28 cellular contexts compared by ENCODE assay signal in genomic region chr4:18069806-18070205, GRCh38.
"Had no signal": no experiment of that assay in that cellular context is flagged by ENCODE, and none has a peak within 500 bp of the region (broad histone marks: within the 10 kb centered on the region; RNA-seq: fewer than 3 reads in every experiment).

No MANE protein-coding gene starts in this region.

- H3K4me3 Mint-ChIP-seq: dendritic cell treated with granulocyte-macrophage colony-stimulating factor and Interleukin-4, amounts not matched to agents 40 ng/mL and 50 ng/mL, for 4 days; effector memory CD8-positive, alpha-beta T cell; endodermal cell had no signal

- ATAC-seq: effector memory CD8-positive, alpha-beta T cell; esophagus mucosa; foreskin keratinocyte; gastrocnemius medialis; gastroesophageal sphincter had no signal

- H3K4me2 ChIP-seq: hepatocyte had no signal

- H3K27ac ChIP-seq: colonic mucosa, coronary artery, dorsolateral prefrontal cortex, epithelial cell of prostate, esophagus muscularis mucosa, esophagus squamous epithelium, foreskin keratinocyte, heart left ventricle, hepatocyte had no signal

- H3K36me3 ChIP-seq: colonic mucosa, esophagus muscularis mucosa, esophagus squamous epithelium, gastrocnemius medialis, gastroesophageal sphincter, heart left ventricle, heart right ventricle had no signal

- H3K27me3 ChIP-seq: colonic mucosa, esophagus muscularis mucosa, foreskin keratinocyte, gastrocnemius medialis, gastroesophageal sphincter, heart left ventricle, hepatocyte had no signal

- DNase-seq: colonic mucosa; cortex of kidney; dorsolateral prefrontal cortex; effector CD4-positive, alpha-beta T cell; effector CD8-positive, alpha-beta T cell; effector memory CD4-positive, alpha-beta T cell; effector memory CD8-positive, alpha-beta T cell; endodermal cell; erythroblast; esophagus squamous epithelium; foreskin fibroblast; foreskin keratinocyte; foreskin melanocyte; gastrocnemius medialis; head of caudate nucleus; heart left ventricle; heart right ventricle; hippocampal formation had no signal

- H3K27ac Mint-ChIP-seq: dendritic cell treated with granulocyte-macrophage colony-stimulating factor and Interleukin-4, amounts not matched to agents 40 ng/mL and 50 ng/mL, for 4 days; effector memory CD8-positive, alpha-beta T cell; endodermal cell had no signal

- H3K9me3 Mint-ChIP-seq: endodermal cell had no signal

- H3K4me1 ChIP-seq: colonic mucosa, esophagus muscularis mucosa, esophagus squamous epithelium, foreskin keratinocyte, gastrocnemius medialis, gastroesophageal sphincter, heart left ventricle had no signal

- H3K9me3 ChIP-seq: colonic mucosa, esophagus muscularis mucosa, esophagus squamous epithelium, gastrocnemius medialis, gastroesophageal sphincter, heart right ventricle had no signal

- H3K4me1 Mint-ChIP-seq: endodermal cell had no signal

- H3K79me2 ChIP-seq: hepatocyte had no signal

- H3K4me3 ChIP-seq: colonic mucosa, coronary artery, dorsolateral prefrontal cortex, esophagus muscularis mucosa, esophagus squamous epithelium, gastrocnemius medialis, gastroesophageal sphincter, heart left ventricle, heart right ventricle, hepatocyte had no signal

- FAIRE-seq: colon, endometrium, frontal cortex had no signal

- H2AFZ ChIP-seq: hepatocyte had no signal
